ENCODE assay signal across 1 cellular context in the genomic region with DNA sequence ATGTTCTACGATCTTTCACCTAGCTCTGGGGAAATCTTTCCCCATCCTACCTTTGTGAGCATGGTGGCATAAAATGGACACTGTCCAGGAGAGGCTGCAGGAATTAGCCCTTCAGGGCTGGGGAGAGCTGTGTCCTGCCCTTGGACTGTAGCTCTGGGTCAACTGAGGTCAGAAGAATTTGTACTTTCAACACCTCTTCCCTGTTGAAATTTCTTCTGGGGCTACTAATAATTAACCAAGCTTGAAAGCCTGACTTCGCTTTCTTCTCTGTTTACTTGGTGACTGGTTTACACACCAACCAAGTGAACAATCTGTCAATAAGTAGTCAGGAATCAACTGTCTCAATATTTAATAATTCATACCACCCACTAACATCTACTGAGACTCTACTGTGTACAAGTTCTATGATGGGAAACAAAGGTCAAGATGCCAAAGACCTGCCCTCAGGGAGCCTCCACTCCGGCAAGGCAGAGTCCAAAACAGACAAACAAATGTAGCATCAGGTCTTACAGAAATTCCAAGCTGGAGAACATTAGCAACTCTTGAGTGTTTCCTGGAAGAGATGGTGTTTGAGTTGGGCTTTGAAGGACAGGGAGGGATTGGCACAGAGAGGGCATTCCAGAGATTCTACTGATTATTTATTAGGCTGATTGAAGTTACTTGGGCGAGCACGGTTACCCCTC.
A peak's percentile ranks its signal among the peaks of the same experiment; 100 is the strongest.
TF ChIP-seq lines count a peak whose summit lies in the region.

No MANE protein-coding gene starts in this region.

TF ChIP-seq in HepG2, 621 proteins besides CTCF, POLR2A, EP300 and RAD21 (continued from another document and continues in another):
- TF ChIP-seq, protein P1, sequence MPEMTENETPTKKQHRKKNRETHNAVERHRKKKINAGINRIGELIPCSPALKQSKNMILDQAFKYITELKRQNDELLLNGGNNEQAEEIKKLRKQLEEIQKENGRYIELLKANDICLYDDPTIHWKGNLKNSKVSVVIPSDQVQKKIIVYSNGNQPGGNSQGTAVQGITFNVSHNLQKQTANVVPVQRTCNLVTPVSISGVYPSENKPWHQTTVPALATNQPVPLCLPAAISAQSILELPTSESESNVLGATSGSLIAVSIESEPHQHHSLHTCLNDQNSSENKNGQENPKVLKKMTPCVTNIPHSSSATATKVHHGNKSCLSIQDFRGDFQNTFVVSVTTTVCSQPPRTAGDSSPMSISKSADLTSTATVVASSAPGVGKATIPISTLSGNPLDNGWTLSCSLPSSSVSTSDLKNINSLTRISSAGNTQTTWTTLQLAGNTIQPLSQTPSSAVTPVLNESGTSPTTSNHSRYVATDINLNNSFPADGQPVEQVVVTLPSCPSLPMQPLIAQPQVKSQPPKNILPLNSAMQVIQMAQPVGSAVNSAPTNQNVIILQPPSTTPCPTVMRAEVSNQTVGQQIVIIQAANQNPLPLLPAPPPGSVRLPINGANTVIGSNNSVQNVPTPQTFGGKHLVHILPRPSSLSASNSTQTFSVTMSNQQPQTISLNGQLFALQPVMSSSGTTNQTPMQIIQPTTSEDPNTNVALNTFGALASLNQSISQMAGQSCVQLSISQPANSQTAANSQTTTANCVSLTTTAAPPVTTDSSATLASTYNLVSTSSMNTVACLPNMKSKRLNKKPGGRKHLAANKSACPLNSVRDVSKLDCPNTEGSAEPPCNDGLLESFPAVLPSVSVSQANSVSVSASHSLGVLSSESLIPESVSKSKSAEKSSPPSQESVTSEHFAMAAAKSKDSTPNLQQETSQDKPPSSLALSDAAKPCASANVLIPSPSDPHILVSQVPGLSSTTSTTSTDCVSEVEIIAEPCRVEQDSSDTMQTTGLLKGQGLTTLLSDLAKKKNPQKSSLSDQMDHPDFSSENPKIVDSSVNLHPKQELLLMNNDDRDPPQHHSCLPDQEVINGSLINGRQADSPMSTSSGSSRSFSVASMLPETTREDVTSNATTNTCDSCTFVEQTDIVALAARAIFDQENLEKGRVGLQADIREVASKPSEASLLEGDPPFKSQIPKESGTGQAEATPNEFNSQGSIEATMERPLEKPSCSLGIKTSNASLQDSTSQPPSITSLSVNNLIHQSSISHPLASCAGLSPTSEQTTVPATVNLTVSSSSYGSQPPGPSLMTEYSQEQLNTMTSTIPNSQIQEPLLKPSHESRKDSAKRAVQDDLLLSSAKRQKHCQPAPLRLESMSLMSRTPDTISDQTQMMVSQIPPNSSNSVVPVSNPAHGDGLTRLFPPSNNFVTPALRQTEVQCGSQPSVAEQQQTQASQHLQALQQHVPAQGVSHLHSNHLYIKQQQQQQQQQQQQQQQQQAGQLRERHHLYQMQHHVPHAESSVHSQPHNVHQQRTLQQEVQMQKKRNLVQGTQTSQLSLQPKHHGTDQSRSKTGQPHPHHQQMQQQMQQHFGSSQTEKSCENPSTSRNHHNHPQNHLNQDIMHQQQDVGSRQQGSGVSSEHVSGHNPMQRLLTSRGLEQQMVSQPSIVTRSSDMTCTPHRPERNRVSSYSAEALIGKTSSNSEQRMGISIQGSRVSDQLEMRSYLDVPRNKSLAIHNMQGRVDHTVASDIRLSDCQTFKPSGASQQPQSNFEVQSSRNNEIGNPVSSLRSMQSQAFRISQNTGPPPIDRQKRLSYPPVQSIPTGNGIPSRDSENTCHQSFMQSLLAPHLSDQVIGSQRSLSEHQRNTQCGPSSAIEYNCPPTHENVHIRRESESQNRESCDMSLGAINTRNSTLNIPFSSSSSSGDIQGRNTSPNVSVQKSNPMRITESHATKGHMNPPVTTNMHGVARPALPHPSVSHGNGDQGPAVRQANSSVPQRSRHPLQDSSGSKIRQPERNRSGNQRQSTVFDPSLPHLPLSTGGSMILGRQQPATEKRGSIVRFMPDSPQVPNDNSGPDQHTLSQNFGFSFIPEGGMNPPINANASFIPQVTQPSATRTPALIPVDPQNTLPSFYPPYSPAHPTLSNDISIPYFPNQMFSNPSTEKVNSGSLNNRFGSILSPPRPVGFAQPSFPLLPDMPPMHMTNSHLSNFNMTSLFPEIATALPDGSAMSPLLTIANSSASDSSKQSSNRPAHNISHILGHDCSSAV (CRISPR knock-in tag; IDR thresholded peaks at IDR 0.05; ENCODE audit: borderline replicate concordance), result no peak
- TF ChIP-seq GTF2F1 (IDR thresholded peaks at IDR 0.05; ENCODE audit: low read length) (no peak), ZNF18 (CRISPR knock-in tag; IDR thresholded peaks at IDR 0.05; ENCODE audit: insufficient replicate concordance) (peak; percentile 35), FOXA3 (CRISPR knock-in tag; IDR thresholded peaks at IDR 0.05) (peak; percentile 97), KDM4B (CRISPR knock-in tag; IDR thresholded peaks at IDR 0.05) (no peak), LCORL (IDR thresholded peaks at IDR 0.05) (no peak), LCORL (CRISPR knock-in tag; IDR thresholded peaks at IDR 0.05) (peak; percentile 73; the same call in 1 of the 2 replicates), DMAP1 (CRISPR knock-in tag; IDR thresholded peaks at IDR 0.05) (0 out of 2 replicates have a peak, but pooled peaks have one; percentile 15), THAP11 (CRISPR knock-in tag; IDR thresholded peaks at IDR 0.05) (peak; percentile 54; the same call in 1 of the 2 replicates), ZBTB44 (CRISPR knock-in tag; IDR thresholded peaks at IDR 0.05) (no peak), SMAD1 (CRISPR knock-in tag; IDR thresholded peaks at IDR 0.05; ENCODE audit: borderline replicate concordance, low read depth) (no peak), YEATS2 (CRISPR knock-in tag; IDR thresholded peaks at IDR 0.05; ENCODE audit: borderline replicate concordance) (no peak), ZNF746 (CRISPR knock-in tag; IDR thresholded peaks at IDR 0.05) (no peak; the same call in 1 of the 2 replicates), MTA1 (CRISPR knock-in tag; IDR thresholded peaks at IDR 0.05; ENCODE audit: borderline replicate concordance) (no peak), CEBPB (IDR thresholded peaks at IDR 0.05; ENCODE audit: borderline replicate concordance, low read depth, low read length) (peak; percentile 61; the same call in 1 of the 2 replicates), KMT2B (CRISPR knock-in tag; IDR thresholded peaks at IDR 0.05) (peak; percentile 23; the same call in 1 of the 2 replicates), SIX1 (CRISPR knock-in tag; IDR thresholded peaks at IDR 0.05; ENCODE audit: borderline replicate concordance) (peak; percentile 62; the same call in 1 of the 2 replicates), NFE2 (CRISPR knock-in tag; IDR thresholded peaks at IDR 0.05) (no peak), SP5 (CRISPR knock-in tag; IDR thresholded peaks at IDR 0.05; ENCODE audit: borderline replicate concordance, low read depth) (no peak), RFX1 (IDR thresholded peaks at IDR 0.05) (no peak), ZNF101 (CRISPR knock-in tag; IDR thresholded peaks at IDR 0.05; ENCODE audit: borderline replicate concordance, low read depth) (no peak), ZNF879 (CRISPR knock-in tag; IDR thresholded peaks at IDR 0.05) (no peak), GLMP (CRISPR knock-in tag; IDR thresholded peaks at IDR 0.05; ENCODE audit: borderline replicate concordance) (no peak), PHF8 (CRISPR knock-in tag; IDR thresholded peaks at IDR 0.05) (no peak), ZNF547 (CRISPR knock-in tag; IDR thresholded peaks at IDR 0.05) (0 out of 2 replicates have a peak, but pooled peaks have one; percentile 28), NCOA2 (CRISPR knock-in tag; IDR thresholded peaks at IDR 0.05) (peak; percentile 90), SETDB1 (CRISPR knock-in tag; IDR thresholded peaks at IDR 0.05; ENCODE audit: borderline replicate concordance) (peak; percentile 83; the same call in 1 of the 2 replicates), ZNF468 (CRISPR knock-in tag; IDR thresholded peaks at IDR 0.05) (no peak), ZMYM2 (CRISPR knock-in tag; IDR thresholded peaks at IDR 0.05) (peak; percentile 97), KAT2B (IDR thresholded peaks at IDR 0.05; ENCODE audit: borderline replicate concordance, low read depth, low read length) (no peak), PRMT3 (CRISPR knock-in tag; IDR thresholded peaks at IDR 0.05; ENCODE audit: borderline replicate concordance, low read depth) (no peak), MZF1 (CRISPR knock-in tag; IDR thresholded peaks at IDR 0.05; ENCODE audit: borderline replicate concordance) (no peak), TMF1 (CRISPR knock-in tag; IDR thresholded peaks at IDR 0.05; ENCODE audit: low read depth) (no peak), ERF (CRISPR knock-in tag; IDR thresholded peaks at IDR 0.05) (0 out of 2 replicates have a peak, but pooled peaks have one; percentile 19), SMAD3 (CRISPR knock-in tag; IDR thresholded peaks at IDR 0.05) (no peak), GMEB1 (CRISPR knock-in tag; IDR thresholded peaks at IDR 0.05; ENCODE audit: borderline replicate concordance) (no peak; the same call in 1 of the 2 replicates), PHF20 (CRISPR knock-in tag; IDR thresholded peaks at IDR 0.05) (peak; percentile 44; the same call in 1 of the 2 replicates)
- TF ChIP-seq, protein P2, sequence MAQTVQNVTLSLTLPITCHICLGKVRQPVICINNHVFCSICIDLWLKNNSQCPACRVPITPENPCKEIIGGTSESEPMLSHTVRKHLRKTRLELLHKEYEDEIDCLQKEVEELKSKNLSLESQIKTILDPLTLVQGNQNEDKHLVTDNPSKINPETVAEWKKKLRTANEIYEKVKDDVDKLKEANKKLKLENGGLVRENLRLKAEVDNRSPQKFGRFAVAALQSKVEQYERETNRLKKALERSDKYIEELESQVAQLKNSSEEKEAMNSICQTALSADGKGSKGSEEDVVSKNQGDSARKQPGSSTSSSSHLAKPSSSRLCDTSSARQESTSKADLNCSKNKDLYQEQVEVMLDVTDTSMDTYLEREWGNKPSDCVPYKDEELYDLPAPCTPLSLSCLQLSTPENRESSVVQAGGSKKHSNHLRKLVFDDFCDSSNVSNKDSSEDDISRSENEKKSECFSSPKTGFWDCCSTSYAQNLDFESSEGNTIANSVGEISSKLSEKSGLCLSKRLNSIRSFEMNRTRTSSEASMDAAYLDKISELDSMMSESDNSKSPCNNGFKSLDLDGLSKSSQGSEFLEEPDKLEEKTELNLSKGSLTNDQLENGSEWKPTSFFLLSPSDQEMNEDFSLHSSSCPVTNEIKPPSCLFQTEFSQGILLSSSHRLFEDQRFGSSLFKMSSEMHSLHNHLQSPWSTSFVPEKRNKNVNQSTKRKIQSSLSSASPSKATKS (CRISPR knock-in tag; IDR thresholded peaks at IDR 0.05), result no peak
- TF ChIP-seq, protein P3, sequence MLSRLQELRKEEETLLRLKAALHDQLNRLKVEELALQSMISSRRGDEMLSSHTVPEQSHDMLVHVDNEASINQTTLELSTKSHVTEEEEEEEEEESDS (CRISPR knock-in tag; IDR thresholded peaks at IDR 0.05; ENCODE audit: borderline replicate concordance), result no peak
- TF ChIP-seq, protein P4, sequence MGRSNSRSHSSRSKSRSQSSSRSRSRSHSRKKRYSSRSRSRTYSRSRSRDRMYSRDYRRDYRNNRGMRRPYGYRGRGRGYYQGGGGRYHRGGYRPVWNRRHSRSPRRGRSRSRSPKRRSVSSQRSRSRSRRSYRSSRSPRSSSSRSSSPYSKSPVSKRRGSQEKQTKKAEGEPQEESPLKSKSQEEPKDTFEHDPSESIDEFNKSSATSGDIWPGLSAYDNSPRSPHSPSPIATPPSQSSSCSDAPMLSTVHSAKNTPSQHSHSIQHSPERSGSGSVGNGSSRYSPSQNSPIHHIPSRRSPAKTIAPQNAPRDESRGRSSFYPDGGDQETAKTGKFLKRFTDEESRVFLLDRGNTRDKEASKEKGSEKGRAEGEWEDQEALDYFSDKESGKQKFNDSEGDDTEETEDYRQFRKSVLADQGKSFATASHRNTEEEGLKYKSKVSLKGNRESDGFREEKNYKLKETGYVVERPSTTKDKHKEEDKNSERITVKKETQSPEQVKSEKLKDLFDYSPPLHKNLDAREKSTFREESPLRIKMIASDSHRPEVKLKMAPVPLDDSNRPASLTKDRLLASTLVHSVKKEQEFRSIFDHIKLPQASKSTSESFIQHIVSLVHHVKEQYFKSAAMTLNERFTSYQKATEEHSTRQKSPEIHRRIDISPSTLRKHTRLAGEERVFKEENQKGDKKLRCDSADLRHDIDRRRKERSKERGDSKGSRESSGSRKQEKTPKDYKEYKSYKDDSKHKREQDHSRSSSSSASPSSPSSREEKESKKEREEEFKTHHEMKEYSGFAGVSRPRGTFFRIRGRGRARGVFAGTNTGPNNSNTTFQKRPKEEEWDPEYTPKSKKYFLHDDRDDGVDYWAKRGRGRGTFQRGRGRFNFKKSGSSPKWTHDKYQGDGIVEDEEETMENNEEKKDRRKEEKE (IDR thresholded peaks at IDR 0.05), result no peak
